8 cellular contexts compared by ENCODE assay signal in the genomic region with DNA sequence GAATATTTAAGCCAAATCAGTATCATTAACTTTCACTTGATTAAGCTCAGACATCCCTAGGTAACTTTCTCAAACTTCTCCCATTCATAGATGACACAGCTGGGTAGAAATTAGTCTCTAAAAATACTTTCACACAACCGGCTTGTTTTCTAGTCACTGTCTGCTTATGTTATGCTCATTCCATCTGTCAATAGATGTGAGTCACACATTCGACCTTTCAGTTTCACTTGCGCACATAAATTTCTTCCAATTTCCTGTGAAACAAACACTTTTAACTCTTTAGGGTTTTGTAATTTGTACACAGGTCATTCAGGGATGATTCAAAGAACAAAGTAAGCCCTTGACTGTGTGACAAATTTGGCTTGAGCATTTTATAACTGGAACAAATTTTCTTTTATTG.
DNase-seq lines count a peak whose midpoint lies in the region; ATAC-seq, FAIRE-seq and TF ChIP-seq lines count a peak whose summit lies in the region.
"Had no signal": no experiment of that assay in that cellular context is flagged by ENCODE, and none has a peak within 500 bp of the region (broad histone marks: within the 10 kb centered on the region; RNA-seq: fewer than 3 reads in every experiment).

No MANE protein-coding gene starts in this region.

- peak in 1 of 2 experiments; percentile 37; a peak in 1 of 4 replicates for TF ChIP-seq EP300 in SK-N-SH (IDR thresholded peaks at IDR 0.05; ENCODE audit: borderline replicate concordance in 1 of 2, low read depth in 1 of 2, low read length in 1 of 2)

- CTCF ChIA-PET in SK-N-SH (lab: Yijun Ruan, JAX) = interaction anchor here (0.7 kb wide), 1 partner anchor 8 kb away, joined by 3 read pairs; no protein-coding TSS in a partner anchor

- H3K4me2 ChIP-seq in SK-N-SH = peak overlapping the region; percentile 62

- 3% methylated on average over 3 of the region's 3 CpGs for WGBS in SK-N-SH (ENCODE audit: low lambda C conversion rate)

- H4K20me1 ChIP-seq in SK-N-SH (ENCODE audit: insufficient read depth) = no peaks in the 10 kb centered on the region

- H3K36me3 ChIP-seq in SK-N-SH (replicated peaks in 1 of 2; ENCODE audit: control insufficient read depth in 1 of 2, insufficient read depth in 2 of 2, low read length in 1 of 2) = no peaks in the 10 kb centered on the region
- no peaks in the 10 kb centered on the region for H3K36me3 ChIP-seq in SJCRH30

- no peaks in the 10 kb centered on the region for H3K27me3 ChIP-seq in SK-N-SH (ENCODE audit: insufficient read depth)
- H3K27me3 ChIP-seq in SJCRH30 = no peaks in the 10 kb centered on the region

- H3K4me1 ChIP-seq in SK-N-SH (ENCODE audit: control insufficient read depth in 1 of 2, insufficient read depth in 2 of 2, low read depth in 1 of 2, low read length in 1 of 2) (peaks cover 0 to 32% of the 10 kb centered on the region in 2 experiments; a peak in 1 of 4 replicates), SJCRH30 (no peaks in the 10 kb centered on the region)

- no peaks in the 10 kb centered on the region for H3K9me2 ChIP-seq in SK-N-SH

- H3K9ac ChIP-seq in SK-N-SH = peak overlapping the region; percentile 28

- POLR2A ChIA-PET in SK-N-SH (lab: Yijun Ruan, JAX) = no interaction called here

- DNase-seq in SK-N-SH (no peak), skeletal muscle cell (ENCODE audit: low read depth) (peak; percentile 73), SJCRH30 (no peak), NCI-H187 (lab: John Stamatoyannopoulos, UW) (no peak), frontal cortex (ENCODE audit: low spot score in 2 of 2) (no peak)
- DNase-seq: T-helper 9 cell had no signal

- H3K27ac ChIP-seq in SK-N-SH (ENCODE audit: low read depth in 2 of 2, low read length in 1 of 2) (peak overlapping the region in 1 of 2 experiments; percentile 76; a peak in 2 of 4 replicates), SJCRH30 (no peak overlapping the region)

- H3K9me3 ChIP-seq in SK-N-SH (no peaks in the 10 kb centered on the region), SJCRH30 (replicated peaks) (no peaks in the 10 kb centered on the region)

- peak overlapping the region; percentile 34; the same call in 1 of the 2 replicates for H2AFZ ChIP-seq in SK-N-SH (ENCODE audit: low read depth)

- ATAC-seq in GM19025 (IDR thresholded peaks at IDR 0.05; ENCODE audit: low read depth, unreplicated experiment) = peak; percentile 96
- ATAC-seq in HG02970 (IDR thresholded peaks at IDR 0.05; ENCODE audit: low FRiP score, unreplicated experiment) = peak; percentile 99

- FAIRE-seq in frontal cortex (lab: Jason Lieb, UNC) = no peak

- TF ChIP-seq CTCF in SK-N-SH (IDR thresholded peaks at IDR 0.05) = no peak

- no peaks in the 10 kb centered on the region for H3K79me2 ChIP-seq in SK-N-SH (ENCODE audit: insufficient read depth)

- no peak overlapping the region for H3K4me3 ChIP-seq in SK-N-SH (ENCODE audit: low read depth in 2 of 2, low read length in 1 of 2)
- H3K4me3 ChIP-seq in skeletal muscle cell (ENCODE audit: low read depth, low read length) = no peak overlapping the region
- H3K4me3 ChIP-seq in SJCRH30 = no peak overlapping the region

- peaks cover 16% of the 10 kb centered on the region for H3F3A ChIP-seq in SK-N-SH (replicated peaks; ENCODE audit: insufficient read depth)

- TF ChIP-seq RAD21 in SK-N-SH (IDR thresholded peaks at IDR 0.05; ENCODE audit: low read length) = no peak

TF ChIP-seq in SK-N-SH, 30 proteins besides CTCF, POLR2A, EP300 and RAD21:
- TF ChIP-seq EZH2phosphoT487 (IDR thresholded peaks at IDR 0.05; ENCODE audit: borderline replicate concordance, low read depth) (no peak), PBX3 (IDR thresholded peaks at IDR 0.05) (peak; percentile 85), MEF2A (IDR thresholded peaks at IDR 0.05; ENCODE audit: borderline replicate concordance, low read depth) (peak; percentile 54; the same call in 1 of the 2 replicates), TEAD4 (IDR thresholded peaks at IDR 0.05; ENCODE audit: borderline replicate concordance, insufficient read depth) (peak; percentile 27; the same call in 1 of the 2 replicates), YY1 (IDR thresholded peaks at IDR 0.05; ENCODE audit: low read depth) (no peak), MXI1 (IDR thresholded peaks at IDR 0.05; ENCODE audit: low read depth, low read length) (no peak), TCF12 (IDR thresholded peaks at IDR 0.05) (peak; percentile 61), CHD2 (IDR thresholded peaks at IDR 0.05; ENCODE audit: low read length, partially characterized antibody) (no peak), RCOR1 (IDR thresholded peaks at IDR 0.05; ENCODE audit: low read length) (no peak), JUND (IDR thresholded peaks at IDR 0.05) (peak; percentile 78), FOXJ3 (CRISPR knock-in tag; IDR thresholded peaks at IDR 0.05) (no peak), ZBTB33 (IDR thresholded peaks at IDR 0.05; ENCODE audit: borderline replicate concordance, low read depth) (no peak), RXRA (IDR thresholded peaks at IDR 0.05; ENCODE audit: borderline replicate concordance, low read depth) (peak; percentile 22; the same call in 1 of the 2 replicates), NFIC (IDR thresholded peaks at IDR 0.05; ENCODE audit: borderline replicate concordance) (peak; percentile 32; the same call in 1 of the 2 replicates), FOSL2 (IDR thresholded peaks at IDR 0.05; ENCODE audit: borderline replicate concordance, low read depth) (peak; percentile 84)
- TF ChIP-seq, protein P1, sequence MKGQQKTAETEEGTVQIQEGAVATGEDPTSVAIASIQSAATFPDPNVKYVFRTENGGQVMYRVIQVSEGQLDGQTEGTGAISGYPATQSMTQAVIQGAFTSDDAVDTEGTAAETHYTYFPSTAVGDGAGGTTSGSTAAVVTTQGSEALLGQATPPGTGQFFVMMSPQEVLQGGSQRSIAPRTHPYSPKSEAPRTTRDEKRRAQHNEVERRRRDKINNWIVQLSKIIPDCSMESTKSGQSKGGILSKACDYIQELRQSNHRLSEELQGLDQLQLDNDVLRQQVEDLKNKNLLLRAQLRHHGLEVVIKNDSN (IDR thresholded peaks at IDR 0.05; ENCODE audit: borderline replicate concordance, low read depth) = no peak
